ENCODE assay signal across 1 cellular context in the genomic region with DNA sequence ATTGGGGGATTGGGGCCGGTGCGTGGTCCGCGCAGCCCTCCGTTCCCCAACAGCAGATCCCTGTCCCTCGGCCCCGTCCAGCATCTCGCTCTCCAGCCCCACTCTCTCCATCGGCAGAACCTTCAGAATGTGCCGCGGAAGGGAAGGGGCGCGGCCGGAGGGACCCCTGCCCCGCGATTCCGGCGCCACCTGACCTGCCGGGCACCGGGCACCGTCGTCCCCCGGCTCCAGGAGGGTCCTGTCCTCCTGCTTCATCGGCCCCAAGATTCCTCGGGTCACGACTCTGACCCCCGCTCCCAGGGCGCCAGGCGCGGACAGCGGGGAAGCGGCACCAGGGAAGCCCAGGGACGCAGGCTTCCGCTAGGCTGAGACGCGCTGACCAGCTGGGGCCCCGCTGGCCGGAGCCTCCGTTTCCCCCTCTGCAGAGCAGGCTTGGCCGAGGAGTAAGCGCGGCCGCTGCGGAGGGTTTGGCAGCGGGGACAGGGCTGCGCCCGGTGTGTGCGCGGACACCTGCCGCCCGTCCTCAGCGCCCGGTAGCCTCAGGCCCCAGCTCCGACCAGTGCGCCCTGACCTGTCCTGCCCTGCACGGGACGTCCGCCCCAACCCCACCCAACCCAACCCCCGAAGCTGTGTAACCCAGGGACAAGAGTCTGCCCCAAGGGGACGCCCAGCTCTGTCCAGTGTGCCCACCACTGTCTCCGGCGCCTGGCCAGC.
TF ChIP-seq lines count a peak whose summit lies in the region.

No MANE protein-coding gene starts in this region.

TF ChIP-seq in IMR-90, 13 proteins besides CTCF, POLR2A, EP300 and RAD21 (continued from another document):
- TF ChIP-seq NFE2L2 (IDR thresholded peaks at IDR 0.05; ENCODE audit: low read depth, low read length) (no peak), MAZ (IDR thresholded peaks at IDR 0.05; ENCODE audit: borderline replicate concordance, low read depth, low read length) (no peak)
- TF ChIP-seq, protein P1, sequence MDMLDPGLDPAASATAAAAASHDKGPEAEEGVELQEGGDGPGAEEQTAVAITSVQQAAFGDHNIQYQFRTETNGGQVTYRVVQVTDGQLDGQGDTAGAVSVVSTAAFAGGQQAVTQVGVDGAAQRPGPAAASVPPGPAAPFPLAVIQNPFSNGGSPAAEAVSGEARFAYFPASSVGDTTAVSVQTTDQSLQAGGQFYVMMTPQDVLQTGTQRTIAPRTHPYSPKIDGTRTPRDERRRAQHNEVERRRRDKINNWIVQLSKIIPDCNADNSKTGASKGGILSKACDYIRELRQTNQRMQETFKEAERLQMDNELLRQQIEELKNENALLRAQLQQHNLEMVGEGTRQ (IDR thresholded peaks at IDR 0.05; ENCODE audit: low read depth, low read length), result no peak
TF ChIP-seq in IMR-90: peak in this region for 0.
